ENCODE assay signal across 16 cellular contexts in the genomic region with DNA sequence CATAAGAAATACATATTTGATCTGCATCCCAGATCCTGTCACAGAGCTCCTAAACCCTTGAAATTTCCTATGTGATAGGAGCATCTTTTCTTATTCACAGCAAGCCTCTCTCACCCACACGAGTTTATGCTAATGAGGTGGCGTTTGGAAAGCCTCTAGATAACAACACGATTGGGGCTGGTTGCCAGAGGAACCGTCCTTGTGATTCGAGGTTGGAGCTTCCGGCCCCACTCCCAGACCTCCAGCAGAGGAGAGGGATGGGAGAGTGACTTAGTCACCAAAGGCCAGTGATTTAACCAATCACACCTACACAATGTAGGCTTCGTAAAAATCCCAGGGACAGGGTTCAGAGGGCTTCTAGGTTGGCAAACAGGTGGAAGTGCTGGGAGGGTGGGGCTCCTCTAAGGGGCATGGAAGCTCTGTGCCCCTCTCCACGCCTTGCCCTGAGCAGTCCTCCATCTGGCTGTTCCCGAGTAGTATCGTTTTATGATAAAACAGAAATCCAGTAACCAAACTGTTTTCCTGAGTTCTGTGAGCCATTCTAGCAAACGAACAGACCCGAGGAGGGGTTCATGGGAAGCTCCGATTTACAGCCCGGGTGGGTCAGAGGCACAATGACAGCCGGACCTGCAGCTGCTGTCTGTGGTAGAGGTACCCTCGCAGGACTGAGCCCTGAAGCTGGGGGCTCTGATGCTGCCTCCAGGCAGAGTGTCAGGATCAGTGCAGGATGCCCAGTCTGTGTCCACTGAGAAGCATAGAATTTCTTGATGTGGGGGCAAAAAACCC.
DNase-seq lines count a peak whose midpoint lies in the region; TF ChIP-seq lines count a peak whose summit lies in the region.
"Had no signal": no experiment of that assay in that cellular context is flagged by ENCODE, and none has a peak within 500 bp of the region (broad histone marks: within the 10 kb centered on the region; RNA-seq: fewer than 3 reads in every experiment).

No MANE protein-coding gene starts in this region.

- H3K4me1 Mint-ChIP-seq in neural progenitor cell: peaks cover 22% of the 10 kb centered on the region
- H3K4me1 Mint-ChIP-seq: CD8-positive, alpha-beta memory T cell; T-cell had no signal

- no peaks in the 10 kb centered on the region for H3K36me3 ChIP-seq in neural progenitor cell
- H3K36me3 ChIP-seq in MM.1S (replicated peaks; ENCODE audit: insufficient read depth, low read length): no peaks in the 10 kb centered on the region
- H3K36me3 ChIP-seq: BLaER1 had no signal

- no peaks in the 10 kb centered on the region for H3K27me3 ChIP-seq in neural progenitor cell
- H3K27me3 ChIP-seq in MM.1S (replicated peaks; ENCODE audit: insufficient read depth, low read length): no peaks in the 10 kb centered on the region
- H3K27me3 ChIP-seq: BLaER1 had no signal

- no peak overlapping the region for H3K9ac ChIP-seq in neural progenitor cell
- no peak overlapping the region for H3K9ac ChIP-seq in MM.1S (ENCODE audit: low read length)
- H3K9ac ChIP-seq: BLaER1 had no signal

- H3K9me3 Mint-ChIP-seq in neural progenitor cell: no peaks in the 10 kb centered on the region
- H3K9me3 Mint-ChIP-seq: CD8-positive, alpha-beta memory T cell had no signal

- DNase-seq in EL (peak; percentile 18), NCI-H146 (lab: John Stamatoyannopoulos, UW) (peak; percentile 71), astrocyte of the hippocampus (ENCODE audit: low read depth, low spot score) (peak; percentile 7), neural progenitor cell (ENCODE audit: low spot score) (no peak), DMS53 treated with DMSO at 0.1 percent for 48 hours (lab: John Stamatoyannopoulos, UW; ENCODE audit: unreplicated experiment) (no peak), MM.1S (no peak)
- no peak for DNase-seq in stimulated activated CD4-positive, alpha-beta T cell treated with anti-CD3 and anti-CD28 coated beads, Interleukin-4, amount 100 ng/mL, for 1 hour
- DNase-seq: CD8-positive, alpha-beta memory T cell; Karpas-422; NCI-H2029 treated with DMSO at 0.1 percent for 48 hours; NCI-H226; NCI-H526; PC-3; T-cell had no signal

- H3K79me2 ChIP-seq in neural progenitor cell (ENCODE audit: low read depth) (no peaks in the 10 kb centered on the region), MM.1S (ENCODE audit: low read length) (no peaks in the 10 kb centered on the region)

- no peaks in the 10 kb centered on the region for H3K36me3 Mint-ChIP-seq in neural progenitor cell
- H3K36me3 Mint-ChIP-seq: CD8-positive, alpha-beta memory T cell; T-cell had no signal

- H3K9me3 ChIP-seq in neural progenitor cell (ENCODE audit: low read depth): no peaks in the 10 kb centered on the region
- no peaks in the 10 kb centered on the region for H3K9me3 ChIP-seq in MM.1S (replicated peaks; ENCODE audit: insufficient read depth, low read length)
- H3K9me3 ChIP-seq: BLaER1 had no signal

- H3K4me1 ChIP-seq in neural progenitor cell (peaks cover 10% of the 10 kb centered on the region), MM.1S (ENCODE audit: low read length) (no peaks in the 10 kb centered on the region)
- H3K4me1 ChIP-seq: BLaER1 had no signal

- no peaks in the 10 kb centered on the region for H4K20me1 ChIP-seq in neural progenitor cell (ENCODE audit: low read depth)
- no peaks in the 10 kb centered on the region for H4K20me1 ChIP-seq in MM.1S (ENCODE audit: insufficient read depth, low read length)
- H4K20me1 ChIP-seq: BLaER1 had no signal

- H2AFZ ChIP-seq in neural progenitor cell (replicated peaks): peak overlapping the region; percentile 63
- H2AFZ ChIP-seq in MM.1S (ENCODE audit: low read length): no peak overlapping the region

- no peak overlapping the region for H3K4me2 ChIP-seq in neural progenitor cell
- H3K4me2 ChIP-seq in MM.1S (ENCODE audit: low read depth, low read length): no peak overlapping the region
- H3K4me2 ChIP-seq: BLaER1 had no signal

- H3K4me3 ChIP-seq in neural progenitor cell: no peak overlapping the region
- no peak overlapping the region for H3K4me3 ChIP-seq in MM.1S (ENCODE audit: low read length)
- H3K4me3 ChIP-seq: BLaER1, SK-N-MC had no signal

- TF ChIP-seq CTCF in neural progenitor cell (IDR thresholded peaks at IDR 0.05) (no peak), MM.1S (IDR thresholded peaks at IDR 0.05; ENCODE audit: low read length) (no peak)

- H3F3A ChIP-seq in neural progenitor cell (ENCODE audit: low read depth): no peaks in the 10 kb centered on the region
- no peaks in the 10 kb centered on the region for H3F3A ChIP-seq in MM.1S (ENCODE audit: insufficient read depth, low read length)

- H3K27ac Mint-ChIP-seq in neural progenitor cell: no peak overlapping the region
- H3K27ac Mint-ChIP-seq: CD8-positive, alpha-beta memory T cell; T-cell had no signal

- no peak overlapping the region for H3K27ac ChIP-seq in neural progenitor cell
- no peak overlapping the region for H3K27ac ChIP-seq in MM.1S (ENCODE audit: low read length)
- H3K27ac ChIP-seq: BLaER1, SK-N-MC had no signal

- peaks cover 7% of the 10 kb centered on the region for H3K27me3 Mint-ChIP-seq in neural progenitor cell (ENCODE audit: insufficient read depth, low read depth)

- H3K4me3 Mint-ChIP-seq in neural progenitor cell: no peak overlapping the region
- H3K4me3 Mint-ChIP-seq: CD8-positive, alpha-beta memory T cell; T-cell had no signal

- no peaks in the 10 kb centered on the region for H3K9me2 ChIP-seq in MM.1S (replicated peaks; ENCODE audit: insufficient read depth, low read length)

Comparison
In these comparisons a context has a peak if more than half of its experiments do, and no peak if none do; other contexts are left out.
1. DNase-seq: peak in EL (single experiment), NCI-H146 (single experiment) and astrocyte of the hippocampus (single experiment); none in neural progenitor cell (single experiment), DMS53 treated with DMSO at 0.1 percent for 48 hours (single experiment), MM.1S (single experiment) and stimulated activated CD4-positive, alpha-beta T cell treated with anti-CD3 and anti-CD28 coated beads, Interleukin-4, amount 100 ng/mL, for 1 hour (single experiment).